ENCODE assay signal across 10 cellular contexts in the genomic region with DNA sequence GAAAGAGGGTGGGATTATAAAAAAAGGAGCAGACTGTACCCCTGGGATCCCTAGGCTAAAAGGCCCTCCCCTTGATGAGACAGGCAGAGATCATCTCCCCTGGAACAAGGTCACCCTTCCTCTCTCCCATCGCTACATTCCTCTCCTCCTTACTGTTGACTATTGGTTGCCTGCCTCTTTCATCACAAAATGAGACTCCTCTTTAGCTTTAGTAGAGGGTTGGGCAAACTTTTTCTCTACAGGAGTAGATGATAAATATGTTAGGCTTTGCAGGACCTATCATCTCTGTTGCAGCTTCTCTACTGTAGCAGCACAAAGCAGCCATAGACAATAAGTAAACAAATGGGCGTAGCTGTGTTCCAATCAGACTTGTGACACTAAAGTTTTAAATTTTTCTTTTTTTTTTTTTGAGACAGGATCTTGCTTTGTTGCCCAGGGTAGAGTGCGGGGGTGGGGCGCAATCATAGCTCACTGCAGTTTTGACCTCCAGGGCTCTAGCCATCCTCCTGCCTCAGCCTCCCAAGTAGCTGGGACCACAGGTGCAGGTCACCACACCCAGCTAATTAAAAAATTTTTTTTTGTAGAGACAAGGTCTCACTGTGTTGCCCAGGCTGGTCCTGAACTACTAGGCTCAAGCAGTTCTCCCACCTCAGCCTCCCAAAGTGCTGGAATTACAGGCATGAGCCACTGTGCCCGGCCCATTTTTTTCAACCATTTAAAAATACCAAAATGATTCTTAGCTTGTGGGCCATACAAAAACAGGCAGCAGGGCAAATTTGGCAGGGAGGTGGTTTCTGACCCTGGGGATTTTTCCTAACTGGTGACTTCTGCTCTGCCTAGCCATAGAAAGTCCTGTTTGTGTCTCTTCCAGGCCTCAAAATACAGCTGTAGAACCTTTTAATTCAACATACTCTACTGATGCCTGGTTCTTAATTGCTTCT. TPM values are rescaled to one million over a fixed set of nuclear protein-coding genes. Genes with fewer than 3 reads are reported as not detected.
DNase-seq lines count a peak whose midpoint lies in the region; ATAC-seq and TF ChIP-seq lines count a peak whose summit lies in the region.
"Had no signal": no experiment of that assay in that cellular context is flagged by ENCODE, and none has a peak within 500 bp of the region (broad histone marks: within the 10 kb centered on the region; RNA-seq: fewer than 3 reads in every experiment).

No MANE protein-coding gene starts in this region.

- H3K9me3 Mint-ChIP-seq in dendritic cell treated with granulocyte-macrophage colony-stimulating factor and Interleukin-4, amounts not matched to agents 40 ng/mL and 50 ng/mL, for 4 days, result no peaks in the 10 kb centered on the region
- H3K9me3 Mint-ChIP-seq in nephron, result no peaks in the 10 kb centered on the region

- H3K4me3 Mint-ChIP-seq in dendritic cell treated with granulocyte-macrophage colony-stimulating factor and Interleukin-4, amounts not matched to agents 40 ng/mL and 50 ng/mL, for 4 days, result no peak overlapping the region
- peak overlapping the region in 2 of 3 experiments; percentile 13 to 86 for H3K4me3 Mint-ChIP-seq in nephron

- peak overlapping the region; percentile 80 to 95 (median 86) for H3K9ac ChIP-seq in BLaER1 treated with 17β-estradiol and CSF1 and Interleukin-3, amounts not matched to agents 10 nM and 100 nM
- peak overlapping the region; percentile 35 for H3K9ac ChIP-seq in NT2/D1 (ENCODE audit: insufficient read length, low read depth)

- intact Hi-C loops in dendritic cell treated with granulocyte-macrophage colony-stimulating factor and Interleukin-4, amounts not matched to agents 40 ng/mL and 50 ng/mL, for 4 days (cut with micrococcal nuclease), result loop anchor here (5.0 kb wide), 1 partner anchor 58 kb away; no protein-coding TSS in a partner anchor

- H3K36me3 Mint-ChIP-seq in dendritic cell treated with granulocyte-macrophage colony-stimulating factor and Interleukin-4, amounts not matched to agents 40 ng/mL and 50 ng/mL, for 4 days (ENCODE audit: low read depth), result peaks cover 71% of the 10 kb centered on the region
- no peaks in the 10 kb centered on the region for H3K36me3 Mint-ChIP-seq in nephron (ENCODE audit: low read depth)

- peaks cover 16 to 99% (median 43%) of the 10 kb centered on the region in 11 experiments; a peak in 21 of 22 replicates for H4K20me1 ChIP-seq in BLaER1 treated with 17β-estradiol and CSF1 and Interleukin-3, amounts not matched to agents 10 nM and 100 nM

- H3K36me3 ChIP-seq in BLaER1 treated with 17β-estradiol and CSF1 and Interleukin-3, amounts not matched to agents 10 nM and 100 nM, result peaks cover 0 to 11% (median 4%) of the 10 kb centered on the region in 11 experiments; a peak in 10 of 22 replicates
- H3K36me3 ChIP-seq in NT2/D1 (ENCODE audit: insufficient read depth, insufficient read length, low read length), result peaks cover 26% of the 10 kb centered on the region

- no peak for DNase-seq in NT2/D1 (ENCODE audit: low read depth, low spot score)
- DNase-seq in NCI-H2029 (lab: John Stamatoyannopoulos, UW), result no peak
- DNase-seq in ureter (ENCODE audit: low spot score), result no peak

- H3K27ac ChIP-seq in BLaER1 treated with 17β-estradiol and CSF1 and Interleukin-3, amounts not matched to agents 10 nM and 100 nM, result peak overlapping the region; percentile 82 to 100 (median 91)

- peak overlapping the region in 6 of 10 experiments; percentile 24 to 63 (median 32); a peak in 6 of 20 replicates for H3K4me3 ChIP-seq in BLaER1 treated with 17β-estradiol and CSF1 and Interleukin-3, amounts not matched to agents 10 nM and 100 nM
- H3K4me3 ChIP-seq in NT2/D1 (ENCODE audit: insufficient read length, low read depth), result no peak overlapping the region

- TF ChIP-seq CTCF in nephron (IDR thresholded peaks at IDR 0.05; ENCODE audit: unreplicated experiment in 3 of 3), result no peak

- H3K4me1 ChIP-seq in BLaER1 treated with 17β-estradiol and CSF1 and Interleukin-3, amounts not matched to agents 10 nM and 100 nM, result peaks cover 88 to 100% (median 95%) of the 10 kb centered on the region in 10 experiments
- peaks cover 23% of the 10 kb centered on the region for H3K4me1 ChIP-seq in NT2/D1 (ENCODE audit: insufficient read depth, insufficient read length)

- H3K27me3 Mint-ChIP-seq in dendritic cell treated with granulocyte-macrophage colony-stimulating factor and Interleukin-4, amounts not matched to agents 40 ng/mL and 50 ng/mL, for 4 days, result no peaks in the 10 kb centered on the region
- H3K27me3 Mint-ChIP-seq in nephron (ENCODE audit: low read depth), result no peaks in the 10 kb centered on the region

- no peaks in the 10 kb centered on the region for H3K9me3 ChIP-seq in BLaER1 treated with 17β-estradiol and CSF1 and Interleukin-3, amounts not matched to agents 10 nM and 100 nM (replicated peaks in 1 of 11)
- no peaks in the 10 kb centered on the region for H3K9me3 ChIP-seq in NT2/D1 (ENCODE audit: insufficient read depth, low read length)

- no peaks in the 10 kb centered on the region for H3K27me3 ChIP-seq in BLaER1 treated with 17β-estradiol and CSF1 and Interleukin-3, amounts not matched to agents 10 nM and 100 nM
- H3K27me3 ChIP-seq in NT2/D1 (ENCODE audit: insufficient read depth, insufficient read length), result no peaks in the 10 kb centered on the region

- H3K4me2 ChIP-seq in BLaER1 treated with 17β-estradiol and CSF1 and Interleukin-3, amounts not matched to agents 10 nM and 100 nM, result peak overlapping the region; percentile 92 to 100 (median 99)

- peak overlapping the region; percentile 99 for H3K27ac Mint-ChIP-seq in dendritic cell treated with granulocyte-macrophage colony-stimulating factor and Interleukin-4, amounts not matched to agents 40 ng/mL and 50 ng/mL, for 4 days
- peak overlapping the region; percentile 100 for H3K27ac Mint-ChIP-seq in nephron

- H3K4me1 Mint-ChIP-seq in dendritic cell treated with granulocyte-macrophage colony-stimulating factor and Interleukin-4, amounts not matched to agents 40 ng/mL and 50 ng/mL, for 4 days (ENCODE audit: low read depth), result peaks cover 86% of the 10 kb centered on the region
- H3K4me1 Mint-ChIP-seq in nephron, result peaks cover 73% of the 10 kb centered on the region

- ATAC-seq in GM19467 (IDR thresholded peaks at IDR 0.05; ENCODE audit: unreplicated experiment), result no peak
- ATAC-seq in HG03108 (IDR thresholded peaks at IDR 0.05; ENCODE audit: unreplicated experiment), result no peak
- ATAC-seq: left colon had no signal

RNA-seq across cellular contexts. Expression of gene MCL1, which starts 15.1 kb away (rescaled TPM):
- 159 TPM for total RNA-seq in ureter

RNA-seq across cellular contexts. Expression of gene ADAMTSL4, which starts 15.1 kb away (rescaled TPM):
- total RNA-seq in ureter, result 48.2 TPM

RNA-seq across cellular contexts. Expression of gene FALEC, which starts 48.8 kb away (rescaled TPM):
- total RNA-seq in ureter, result not detected
- total RNA-seq: left colon, RPMI7951 had no signal

RNA-seq across cellular contexts. Expression of gene ECM1, which starts 56.4 kb away (rescaled TPM):
- total RNA-seq in ureter, result 10.8 TPM
